Comparison of ENCODE assay signal across 21 cellular contexts in the genomic region with DNA sequence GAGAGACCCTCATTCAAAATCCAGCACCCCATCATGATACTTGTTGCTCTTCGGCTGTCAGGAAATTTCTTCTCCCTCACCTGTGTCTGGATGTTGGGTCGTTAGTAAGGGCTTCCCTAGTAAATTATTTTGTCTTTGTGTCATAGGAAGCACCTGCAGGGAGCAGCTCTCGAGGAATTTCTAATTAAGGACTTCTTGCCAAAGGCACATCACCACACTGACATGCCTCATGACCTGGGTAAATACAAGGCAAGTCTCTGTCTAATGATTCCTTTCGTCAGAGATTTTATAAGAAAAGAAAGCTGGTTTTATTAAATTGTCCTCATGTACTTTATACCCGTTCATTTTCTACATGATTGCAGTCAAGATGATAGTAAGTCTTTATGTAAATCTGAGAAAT. TPM values are rescaled to one million over a fixed set of nuclear protein-coding genes. Genes with fewer than 3 reads are reported as not detected.
DNase-seq lines count a peak whose midpoint lies in the region; ATAC-seq and TF ChIP-seq lines count a peak whose summit lies in the region.
"Had no signal": no experiment of that assay in that cellular context is flagged by ENCODE, and none has a peak within 500 bp of the region (broad histone marks: within the 10 kb centered on the region; RNA-seq: fewer than 3 reads in every experiment).

A gene with protein sequence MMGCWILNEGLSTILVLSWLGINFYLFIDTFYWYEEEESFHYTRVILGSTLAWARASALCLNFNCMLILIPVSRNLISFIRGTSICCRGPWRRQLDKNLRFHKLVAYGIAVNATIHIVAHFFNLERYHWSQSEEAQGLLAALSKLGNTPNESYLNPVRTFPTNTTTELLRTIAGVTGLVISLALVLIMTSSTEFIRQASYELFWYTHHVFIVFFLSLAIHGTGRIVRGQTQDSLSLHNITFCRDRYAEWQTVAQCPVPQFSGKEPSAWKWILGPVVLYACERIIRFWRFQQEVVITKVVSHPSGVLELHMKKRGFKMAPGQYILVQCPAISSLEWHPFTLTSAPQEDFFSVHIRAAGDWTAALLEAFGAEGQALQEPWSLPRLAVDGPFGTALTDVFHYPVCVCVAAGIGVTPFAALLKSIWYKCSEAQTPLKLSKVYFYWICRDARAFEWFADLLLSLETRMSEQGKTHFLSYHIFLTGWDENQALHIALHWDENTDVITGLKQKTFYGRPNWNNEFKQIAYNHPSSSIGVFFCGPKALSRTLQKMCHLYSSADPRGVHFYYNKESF (minus strand): TSS at position 74 of the 400 bp plus-strand sequence. CDS start 39 bp downstream, at position 35.

- ATAC-seq in GM23338 (peak; percentile 69), HG02642 (IDR thresholded peaks at IDR 0.05; ENCODE audit: poor library complexity, unreplicated experiment) (no peak), GM18870 (IDR thresholded peaks at IDR 0.05; ENCODE audit: unreplicated experiment) (no peak), GM18520 (IDR thresholded peaks at IDR 0.05; ENCODE audit: unreplicated experiment) (no peak)

- H3K36me3 Mint-ChIP-seq in GM23338 (ENCODE audit: low read depth), result no peaks in the 10 kb centered on the region
- H3K36me3 Mint-ChIP-seq: CD8-positive, alpha-beta memory T cell had no signal

- peak within 1 kb of the TSS; percentile 51 for H3K27ac Mint-ChIP-seq in GM23338
- H3K27ac Mint-ChIP-seq: CD8-positive, alpha-beta memory T cell had no signal

- H3K4me1 ChIP-seq in GM23338 (ENCODE audit: insufficient read depth), result 0 out of 2 replicates have a peak, but pooled peaks cover 6% of the 10 kb centered on the region
- H3K4me1 ChIP-seq: BE2C, HAP-1, SJSA1 had no signal

- no peaks in the 10 kb centered on the region for H3K27me3 Mint-ChIP-seq in GM23338 (ENCODE audit: insufficient read depth, low read depth, poor library complexity)

- H3K79me2 ChIP-seq in GM23338 (replicated peaks; ENCODE audit: insufficient read depth), result no peaks in the 10 kb centered on the region

- H3K4me1 Mint-ChIP-seq in GM23338, result peaks cover 28% of the 10 kb centered on the region
- H3K4me1 Mint-ChIP-seq: CD8-positive, alpha-beta memory T cell had no signal

- peak; percentile 13 for DNase-seq in COLO829 (ENCODE audit: low spot score)
- DNase-seq in GM23338 (ENCODE audit: low spot score), result peak; percentile 36
- DNase-seq in SK-MEL-5 (ENCODE audit: low read depth, low spot score), result peak; percentile 50
- DNase-seq in left kidney (ENCODE audit: low read depth, low spot score), result peak; percentile 17
- no peak for DNase-seq in activated naive CD4-positive, alpha-beta T cell treated with Interleukin-2 at 50 U/mL for 16 hours
- DNase-seq: BE2C; CD8-positive, alpha-beta memory T cell; DMS 273 treated with DMSO at 0.1 percent for 48 hours; EL; NCI-H1436; NCI-H2081 treated with DMSO at 0.1 percent for 48 hours; NCI-H226; NCI-H69; SW 1271 had no signal

- H3K9me3 Mint-ChIP-seq in GM23338, result no peaks in the 10 kb centered on the region
- H3K9me3 Mint-ChIP-seq: CD8-positive, alpha-beta memory T cell had no signal

- no peak for TF ChIP-seq CTCF in GM23338 (conservative IDR thresholded peaks at IDR 0.05; ENCODE audit: low read depth in 2 of 2)

- no peaks in the 10 kb centered on the region for H3F3A ChIP-seq in GM23338 (replicated peaks; ENCODE audit: low read depth)

- H3K36me3 ChIP-seq in GM23338 (ENCODE audit: insufficient read depth), result no peaks in the 10 kb centered on the region
- H3K36me3 ChIP-seq: BE2C, HAP-1, SJSA1 had no signal

- H3K27ac ChIP-seq in GM23338 (ENCODE audit: low read depth), result no peak within 1 kb of the TSS
- H3K27ac ChIP-seq: SJSA1 had no signal

- no peak within 1 kb of the TSS for H3K4me2 ChIP-seq in GM23338

- H3K9me2 ChIP-seq in GM23338 (ENCODE audit: insufficient read depth), result no peaks in the 10 kb centered on the region

- H4K20me1 ChIP-seq in GM23338 (replicated peaks; ENCODE audit: insufficient read depth), result no peaks in the 10 kb centered on the region

- H2AFZ ChIP-seq in GM23338, result no peak within 1 kb of the TSS

- no peak within 1 kb of the TSS for H3K4me3 ChIP-seq in GM23338
- H3K4me3 ChIP-seq: HAP-1, SJSA1 had no signal

- H3K4me3 Mint-ChIP-seq in GM23338, result no peak within 1 kb of the TSS
- H3K4me3 Mint-ChIP-seq: CD8-positive, alpha-beta memory T cell had no signal

- in situ Hi-C loops in SK-MEL-5 (cut with HindIII; ENCODE audit: low pct_unique_long_range_greater_than_20kb, low sequenced_read_pairs), result no loop called here

- H3K27me3 ChIP-seq in GM23338 (ENCODE audit: insufficient read depth), result no peaks in the 10 kb centered on the region
- H3K27me3 ChIP-seq: BE2C, SJSA1 had no signal

TF ChIP-seq in GM23338, 12 proteins besides CTCF, POLR2A, EP300 and RAD21 (continues in another document):
- TF ChIP-seq EZH2phosphoT487 (IDR thresholded peaks at IDR 0.05; ENCODE audit: unreplicated experiment), result no peak
- TF ChIP-seq, protein P1, sequence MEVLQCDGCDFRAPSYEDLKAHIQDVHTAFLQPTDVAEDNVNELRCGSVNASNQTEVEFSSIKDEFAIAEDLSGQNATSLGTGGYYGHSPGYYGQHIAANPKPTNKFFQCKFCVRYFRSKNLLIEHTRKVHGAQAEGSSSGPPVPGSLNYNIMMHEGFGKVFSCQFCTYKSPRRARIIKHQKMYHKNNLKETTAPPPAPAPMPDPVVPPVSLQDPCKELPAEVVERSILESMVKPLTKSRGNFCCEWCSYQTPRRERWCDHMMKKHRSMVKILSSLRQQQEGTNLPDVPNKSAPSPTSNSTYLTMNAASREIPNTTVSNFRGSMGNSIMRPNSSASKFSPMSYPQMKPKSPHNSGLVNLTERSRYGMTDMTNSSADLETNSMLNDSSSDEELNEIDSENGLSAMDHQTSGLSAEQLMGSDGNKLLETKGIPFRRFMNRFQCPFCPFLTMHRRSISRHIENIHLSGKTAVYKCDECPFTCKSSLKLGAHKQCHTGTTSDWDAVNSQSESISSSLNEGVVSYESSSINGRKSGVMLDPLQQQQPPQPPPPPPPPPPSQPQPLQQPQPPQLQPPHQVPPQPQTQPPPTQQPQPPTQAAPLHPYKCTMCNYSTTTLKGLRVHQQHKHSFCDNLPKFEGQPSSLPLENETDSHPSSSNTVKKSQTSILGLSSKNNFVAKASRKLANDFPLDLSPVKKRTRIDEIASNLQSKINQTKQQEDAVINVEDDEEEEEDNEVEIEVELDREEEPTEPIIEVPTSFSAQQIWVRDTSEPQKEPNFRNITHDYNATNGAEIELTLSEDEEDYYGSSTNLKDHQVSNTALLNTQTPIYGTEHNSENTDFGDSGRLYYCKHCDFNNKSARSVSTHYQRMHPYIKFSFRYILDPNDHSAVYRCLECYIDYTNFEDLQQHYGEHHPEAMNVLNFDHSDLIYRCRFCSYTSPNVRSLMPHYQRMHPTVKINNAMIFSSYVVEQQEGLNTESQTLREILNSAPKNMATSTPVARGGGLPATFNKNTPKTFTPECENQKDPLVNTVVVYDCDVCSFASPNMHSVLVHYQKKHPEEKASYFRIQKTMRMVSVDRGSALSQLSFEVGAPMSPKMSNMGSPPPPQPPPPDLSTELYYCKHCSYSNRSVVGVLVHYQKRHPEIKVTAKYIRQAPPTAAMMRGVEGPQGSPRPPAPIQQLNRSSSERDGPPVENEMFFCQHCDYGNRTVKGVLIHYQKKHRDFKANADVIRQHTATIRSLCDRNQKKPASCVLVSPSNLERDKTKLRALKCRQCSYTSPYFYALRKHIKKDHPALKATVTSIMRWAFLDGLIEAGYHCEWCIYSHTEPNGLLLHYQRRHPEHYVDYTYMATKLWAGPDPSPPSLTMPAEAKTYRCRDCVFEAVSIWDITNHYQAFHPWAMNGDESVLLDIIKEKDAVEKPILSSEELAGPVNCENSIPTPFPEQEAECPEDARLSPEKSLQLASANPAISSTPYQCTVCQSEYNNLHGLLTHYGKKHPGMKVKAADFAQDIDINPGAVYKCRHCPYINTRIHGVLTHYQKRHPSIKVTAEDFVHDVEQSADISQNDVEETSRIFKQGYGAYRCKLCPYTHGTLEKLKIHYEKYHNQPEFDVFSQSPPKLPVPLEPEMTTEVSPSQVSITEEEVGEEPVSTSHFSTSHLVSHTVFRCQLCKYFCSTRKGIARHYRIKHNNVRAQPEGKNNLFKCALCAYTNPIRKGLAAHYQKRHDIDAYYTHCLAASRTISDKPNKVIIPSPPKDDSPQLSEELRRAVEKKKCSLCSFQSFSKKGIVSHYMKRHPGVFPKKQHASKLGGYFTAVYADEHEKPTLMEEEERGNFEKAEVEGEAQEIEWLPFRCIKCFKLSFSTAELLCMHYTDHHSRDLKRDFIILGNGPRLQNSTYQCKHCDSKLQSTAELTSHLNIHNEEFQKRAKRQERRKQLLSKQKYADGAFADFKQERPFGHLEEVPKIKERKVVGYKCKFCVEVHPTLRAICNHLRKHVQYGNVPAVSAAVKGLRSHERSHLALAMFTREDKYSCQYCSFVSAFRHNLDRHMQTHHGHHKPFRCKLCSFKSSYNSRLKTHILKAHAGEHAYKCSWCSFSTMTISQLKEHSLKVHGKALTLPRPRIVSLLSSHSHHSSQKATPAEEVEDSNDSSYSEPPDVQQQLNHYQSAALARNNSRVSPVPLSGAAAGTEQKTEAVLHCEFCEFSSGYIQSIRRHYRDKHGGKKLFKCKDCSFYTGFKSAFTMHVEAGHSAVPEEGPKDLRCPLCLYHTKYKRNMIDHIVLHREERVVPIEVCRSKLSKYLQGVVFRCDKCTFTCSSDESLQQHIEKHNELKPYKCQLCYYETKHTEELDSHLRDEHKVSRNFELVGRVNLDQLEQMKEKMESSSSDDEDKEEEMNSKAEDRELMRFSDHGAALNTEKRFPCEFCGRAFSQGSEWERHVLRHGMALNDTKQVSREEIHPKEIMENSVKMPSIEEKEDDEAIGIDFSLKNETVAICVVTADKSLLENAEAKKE (CRISPR knock-in tag; IDR thresholded peaks at IDR 0.05), result no peak
- no peak for TF ChIP-seq POLR2AphosphoS5 (IDR thresholded peaks at IDR 0.05; ENCODE audit: low read depth)
- TF ChIP-seq ZNF331 (CRISPR knock-in tag; IDR thresholded peaks at IDR 0.05; ENCODE audit: low read depth), result no peak
- no peak for TF ChIP-seq ZNF114 (CRISPR knock-in tag; IDR thresholded peaks at IDR 0.05)
- no peak for TF ChIP-seq EZH2 (IDR thresholded peaks at IDR 0.05; ENCODE audit: low read depth, unreplicated experiment)
- TF ChIP-seq CREB1 (CRISPR knock-in tag; IDR thresholded peaks at IDR 0.05; ENCODE audit: low read depth), result no peak

RNA-seq across cellular contexts. Expression of the gene that starts here (rescaled TPM):
- not detected in 2 replicates for total RNA-seq in GM23338 (2014; rRNA removed; shearing (Covaris generic))
- not detected in 2 replicates for polyA plus RNA-seq in GM23338 (2016; fragmentation: Nextera tagmentation; extraction: Ambion mirVana)
- not detected in 2 replicates for total RNA-seq in SK-MEL-5 (2014; rRNA removed; shearing (Covaris generic))
- not detected in 2 replicates for polyA plus RNA-seq in SK-MEL-5 (2015; cell fraction: cytosol; rRNA removed)
- not detected in 2 replicates for polyA plus RNA-seq in SK-MEL-5 (2015; cell fraction: nucleus; rRNA removed)
- total RNA-seq: CD8-positive, alpha-beta memory T cell; LHCN-M2; SJSA1; T-helper 2 cell treated with Interferon-gamma antibody and Interleukin-4, amounts not matched to agents 100 ng/mL and 5 ng/mL, for 36 hours had no signal
- polyA plus RNA-seq: CD8-positive, alpha-beta memory T cell had no signal

Comparison
In these comparisons a context has a peak if more than half of its experiments do, and no peak if none do; other contexts are left out.
1. Peak in DNase-seq and ATAC-seq in GM23338; RNA of the gene not detected or under 1 TPM.
2. Peak in DNase-seq in SK-MEL-5; RNA of the gene not detected or under 1 TPM.